ENCODE assay signal across 1 cellular context in the genomic region with DNA sequence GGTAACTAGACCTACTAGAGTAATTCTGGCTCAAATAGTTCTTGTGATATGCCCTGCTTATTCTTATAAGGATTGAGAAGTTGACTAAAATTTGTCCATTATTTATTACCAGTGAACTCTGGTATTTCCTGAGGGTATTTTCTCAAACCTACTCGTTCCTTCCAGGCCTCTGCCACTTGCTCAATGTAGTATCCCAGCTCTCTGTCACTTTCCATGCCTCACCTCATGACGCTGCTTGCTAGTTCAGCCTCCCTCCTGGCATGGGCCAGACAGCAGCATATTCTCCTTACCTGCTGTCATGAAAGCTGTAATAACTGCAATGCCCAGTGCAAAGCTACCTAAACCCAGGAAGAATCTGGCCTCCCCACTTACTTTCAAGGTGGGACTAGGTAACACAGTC.
TF ChIP-seq lines count a peak whose summit lies in the region.

No MANE protein-coding gene starts in this region.

TF ChIP-seq in IMR-90, 13 proteins besides CTCF, POLR2A, EP300 and RAD21:
- TF ChIP-seq NFE2L2 (IDR thresholded peaks at IDR 0.05; ENCODE audit: low read depth, low read length) = no peak
